ENCODE assay signal across 7 cellular contexts in the genomic region with DNA sequence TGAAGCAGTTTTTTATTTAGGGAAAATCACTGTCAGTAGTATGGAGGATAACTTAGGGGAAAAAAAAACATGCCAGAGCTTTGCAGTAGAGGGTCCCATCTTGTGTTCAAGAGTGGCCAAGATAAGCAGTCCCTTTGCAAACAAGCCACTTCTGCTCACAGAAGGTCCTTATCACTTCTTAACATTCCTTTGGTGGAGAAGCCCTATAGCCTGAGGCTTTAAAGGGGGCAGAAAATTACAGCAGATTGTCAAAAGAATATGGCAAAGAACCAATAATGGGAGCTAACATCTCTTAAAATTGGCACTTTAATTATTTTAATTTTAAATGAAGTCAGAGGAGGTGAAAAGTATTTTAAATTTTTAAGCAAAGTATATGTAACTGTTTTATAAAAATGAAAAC. TPM values are rescaled to one million over a fixed set of nuclear protein-coding genes. Genes with fewer than 3 reads are reported as not detected.
"Had no signal": no experiment of that assay in that cellular context is flagged by ENCODE, and none has a peak within 500 bp of the region (broad histone marks: within the 10 kb centered on the region; RNA-seq: fewer than 3 reads in every experiment).

No MANE protein-coding gene starts in this region.

RNA-seq across cellular contexts. Expression of a gene that starts 20.4 kb away (rescaled TPM):
- total RNA-seq: hepatocyte, left lobe of liver, lung microvascular endothelial cell, mammary epithelial cell, mesothelial cell of epicardium, myocyte had no signal
- polyA plus RNA-seq: hepatocyte, keratinocyte, mammary epithelial cell had no signal
